Comparison of ENCODE assay signal across 8 cellular contexts in the genomic region with DNA sequence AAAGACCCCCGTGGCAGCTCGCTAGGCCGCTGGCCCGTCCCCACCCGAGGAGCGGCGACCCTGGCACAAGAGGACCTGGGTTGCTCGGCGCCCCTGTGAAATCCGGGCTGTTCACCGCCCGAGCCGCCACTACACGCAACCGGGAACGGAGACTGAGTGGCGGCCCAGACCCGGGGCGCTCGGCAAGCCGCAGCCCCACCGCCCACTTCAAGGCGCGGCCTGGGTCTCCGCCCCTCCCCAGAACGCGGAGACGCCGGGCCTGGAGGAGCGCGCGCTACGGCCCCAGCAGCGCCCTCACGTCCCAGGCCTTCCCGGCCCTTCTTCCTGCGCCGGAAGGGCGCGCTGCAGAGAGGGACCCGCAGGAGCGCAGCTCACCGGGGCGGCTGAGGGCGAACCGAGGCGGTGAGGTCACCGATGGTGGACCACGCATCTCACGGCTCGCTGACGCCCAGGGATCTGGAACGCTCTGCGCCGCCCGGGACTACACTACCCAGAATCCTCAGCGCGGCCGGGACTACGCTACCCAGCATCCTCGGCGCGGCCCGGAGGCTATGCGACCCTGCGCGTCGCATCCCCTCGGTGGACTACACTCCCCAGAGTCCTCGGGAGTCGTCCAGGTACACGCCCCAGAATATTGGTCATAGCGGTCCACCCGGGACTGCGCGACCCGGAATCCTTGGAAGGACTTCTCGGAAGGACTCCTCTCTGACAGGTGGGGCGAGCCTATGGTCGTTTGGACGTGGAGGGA. TPM values are rescaled to one million over a fixed set of nuclear protein-coding genes. Genes with fewer than 3 reads are reported as not detected.
A peak's percentile ranks its signal among the peaks of the same experiment; 100 is the strongest.
DNase-seq lines count a peak whose midpoint lies in the region; ATAC-seq and TF ChIP-seq lines count a peak whose summit lies in the region.

A gene (minus strand): TSS at position 470 of the 748 bp plus-strand sequence. CDS start 10,436 bp downstream, outside the sequence.

- no peaks in the 10 kb centered on the region for H3K36me3 Mint-ChIP-seq in IgD-negative memory B cell

- H3K27me3 Mint-ChIP-seq in IgD-negative memory B cell, result no peaks in the 10 kb centered on the region

- intact Hi-C loops in mucosa of descending colon (cut with DNase I, micrococcal nuclease), result no loop called here

- H3K36me3 ChIP-seq in mucosa of descending colon (ENCODE audit: low read depth), result no peaks in the 10 kb centered on the region

- H3K9me3 Mint-ChIP-seq in IgD-negative memory B cell, result peaks cover 4 to 6% (median 4%) of the 10 kb centered on the region in 3 donors

- H3K4me3 ChIP-seq in mucosa of descending colon, result peak within 1 kb of the TSS; percentile 72

- DNase-seq in DMS153 (lab: John Stamatoyannopoulos, UW), result peak; percentile 92
- peak; percentile 80 for DNase-seq in OCI-M2 (lab: John Stamatoyannopoulos, UW; ENCODE audit: unreplicated experiment)
- DNase-seq in activated T-cell treated with anti-CD3 and anti-CD28 coated beads for 4 hours, result peak; percentile 92
- DNase-seq in epithelial cell of prostate (ENCODE audit: low read depth, low spot score), result peak; percentile 65
- peak; percentile 95 to 96 (median 96) for DNase-seq in mucosa of descending colon
- DNase-seq in stimulated activated CD8-positive, alpha-beta memory T cell treated with anti-CD3 and anti-CD28 coated beads, Interleukin-4, amount 100 ng/mL, for 24 hours (ENCODE audit: low read depth), result peak; percentile 92

- ATAC-seq in GM21529 (IDR thresholded peaks at IDR 0.05; ENCODE audit: unreplicated experiment), result peak; percentile 96
- ATAC-seq in mucosa of descending colon, result peak; percentile 100

- H3K4me3 Mint-ChIP-seq in IgD-negative memory B cell, result peak within 1 kb of the TSS; percentile 93 to 100 (median 98)

- peaks cover 7% of the 10 kb centered on the region for H3K9me3 ChIP-seq in mucosa of descending colon

- H3K27ac Mint-ChIP-seq in IgD-negative memory B cell, result peak within 1 kb of the TSS; percentile 86 to 96 (median 88)

- peak within 1 kb of the TSS; percentile 78 for H3K27ac ChIP-seq in epithelial cell of prostate

- no peak for TF ChIP-seq CTCF in mucosa of descending colon (IDR thresholded peaks at IDR 0.05)

- H3K4me1 ChIP-seq in mucosa of descending colon (ENCODE audit: low read depth), result no peaks in the 10 kb centered on the region

- H3K4me1 Mint-ChIP-seq in IgD-negative memory B cell, result peaks cover 14 to 24% (median 19%) of the 10 kb centered on the region in 3 donors

RNA-seq across cellular contexts. Expression of the gene that starts here (rescaled TPM):
- 10.3 TPM for polyA plus RNA-seq in IgD-negative memory B cell
- 10 to 100 TPM in 1 of 3 donors, 1 to 10 TPM in 2; 7.2 to 16.2 (median 8.3) TPM for total RNA-seq in mucosa of descending colon

Comparison
In these comparisons a context has a peak if more than half of its experiments do, and no peak if none do; other contexts are left out.
1. Peak in every context shown above with its lines: DNase-seq, ATAC-seq, H3K4me3 ChIP-seq and H3K27ac ChIP-seq.